10 cellular contexts compared by ENCODE assay signal in genomic region chr2:224400886-224401632, GRCh38. TPM values are rescaled to one million over a fixed set of nuclear protein-coding genes. Genes with fewer than 3 reads are reported as not detected.
DNase-seq lines count a peak whose midpoint lies in the region; ATAC-seq and TF ChIP-seq lines count a peak whose summit lies in the region.
"Had no signal": no experiment of that assay in that cellular context is flagged by ENCODE, and none has a peak within 500 bp of the region (broad histone marks: within the 10 kb centered on the region; RNA-seq: fewer than 3 reads in every experiment).

No MANE protein-coding gene starts in this region.

- peaks cover 6% of the 10 kb centered on the region for H3K27me3 Mint-ChIP-seq in activated naive CD8-positive, alpha-beta T cell

- no peaks in the 10 kb centered on the region for H3K36me3 Mint-ChIP-seq in activated naive CD8-positive, alpha-beta T cell
- H3K36me3 Mint-ChIP-seq in stimulated activated effector memory CD8-positive, alpha-beta T cell treated with anti-CD3 and anti-CD28 coated beads, Interleukin-12 subunit alpha, Interleukin-12 subunit beta, amount 100 ng/mL, for 72 hours, result no peaks in the 10 kb centered on the region

- H3K4me1 Mint-ChIP-seq in activated naive CD8-positive, alpha-beta T cell (ENCODE audit: low read depth), result peaks cover 11% of the 10 kb centered on the region
- H3K4me1 Mint-ChIP-seq in stimulated activated effector memory CD8-positive, alpha-beta T cell treated with anti-CD3 and anti-CD28 coated beads, Interleukin-12 subunit alpha, Interleukin-12 subunit beta, amount 100 ng/mL, for 72 hours, result no peaks in the 10 kb centered on the region
- H3K4me1 Mint-ChIP-seq: nephron progenitor cell had no signal

- ATAC-seq in stimulated activated effector memory CD8-positive, alpha-beta T cell treated with anti-CD3 and anti-CD28 coated beads, Interleukin-12 subunit alpha, Interleukin-12 subunit beta, amount 100 ng/mL, for 72 hours, result no peak
- no peak for ATAC-seq in GM21529 (IDR thresholded peaks at IDR 0.05; ENCODE audit: unreplicated experiment)

- DNase-seq in KG1 (lab: John Stamatoyannopoulos, UW) (peak; percentile 36), lower leg skin (ENCODE audit: low spot score in 2 of 2) (no peak), GM19238 (ENCODE audit: insufficient read length, low spot score) (no peak), NCI-H1436 treated with DMSO at 0.1 percent for 48 hours (lab: John Stamatoyannopoulos, UW) (no peak)
- DNase-seq in stimulated activated effector memory CD8-positive, alpha-beta T cell treated with anti-CD3 and anti-CD28 coated beads, Interleukin-12 subunit alpha, Interleukin-12 subunit beta, amount 100 ng/mL, for 72 hours (ENCODE audit: low spot score in 2 of 2), result no peak
- DNase-seq in stimulated activated CD4-positive, alpha-beta T cell treated with anti-CD3 and anti-CD28 coated beads, Interleukin-2, amount 100 ng/mL, for 48 hours, result no peak
- DNase-seq: NCI-H2107, nephron progenitor cell had no signal

- intact Hi-C loops in lower leg skin (cut with DNase I; ENCODE audit: low total_unique reads), result no loop called here

- peak overlapping the region; percentile 71 for H3K4me3 Mint-ChIP-seq in activated naive CD8-positive, alpha-beta T cell
- peak overlapping the region; percentile 27 for H3K4me3 Mint-ChIP-seq in stimulated activated effector memory CD8-positive, alpha-beta T cell treated with anti-CD3 and anti-CD28 coated beads, Interleukin-12 subunit alpha, Interleukin-12 subunit beta, amount 100 ng/mL, for 72 hours
- H3K4me3 Mint-ChIP-seq: nephron progenitor cell had no signal

- no peak for TF ChIP-seq CTCF in lower leg skin (IDR thresholded peaks at IDR 0.05)

- 72 to 79% methylated on average over 22 of the region's 22 CpGs for WGBS in lower leg skin, 2 donors

- H3K4me3 ChIP-seq in lower leg skin (ENCODE audit: low read depth, poor library complexity, severe bottlenecking), result peak overlapping the region; percentile 7

- H3K27ac Mint-ChIP-seq in activated naive CD8-positive, alpha-beta T cell, result no peak overlapping the region
- no peak overlapping the region for H3K27ac Mint-ChIP-seq in stimulated activated effector memory CD8-positive, alpha-beta T cell treated with anti-CD3 and anti-CD28 coated beads, Interleukin-12 subunit alpha, Interleukin-12 subunit beta, amount 100 ng/mL, for 72 hours
- H3K27ac Mint-ChIP-seq: nephron progenitor cell had no signal

- TF ChIP-seq POLR2A in lower leg skin (IDR thresholded peaks at IDR 0.05), result no peak

- H3K9me3 Mint-ChIP-seq in activated naive CD8-positive, alpha-beta T cell (ENCODE audit: low read depth), result no peaks in the 10 kb centered on the region
- H3K9me3 Mint-ChIP-seq in stimulated activated effector memory CD8-positive, alpha-beta T cell treated with anti-CD3 and anti-CD28 coated beads, Interleukin-12 subunit alpha, Interleukin-12 subunit beta, amount 100 ng/mL, for 72 hours, result no peaks in the 10 kb centered on the region

RNA-seq across cellular contexts. Expression of gene FAM124B, which starts 0.8 kb away (rescaled TPM):
- total RNA-seq in lower leg skin, result 1 to 10 TPM in 3 of 4 donors, under 1 TPM in 1; 0.55 to 3.9 (median 2.2) TPM
